In genomic region chr2:149731112-149731511, GRCh38 we compare ENCODE assay signal across 12 cellular contexts.
"Had no signal": no experiment of that assay in that cellular context is flagged by ENCODE, and none has a peak within 500 bp of the region (broad histone marks: within the 10 kb centered on the region; RNA-seq: fewer than 3 reads in every experiment).

No MANE protein-coding gene starts in this region.

- H3K9me3 ChIP-seq: lower lobe of right lung, tibial nerve had no signal

- H3K9ac ChIP-seq: parathyroid adenoma had no signal

- H3K4me1 ChIP-seq: lower lobe of right lung, parathyroid adenoma had no signal

- H3K4me1 Mint-ChIP-seq: activated naive CD4-positive, alpha-beta T cell treated with anti-CD3 and anti-CD28 coated beads, Interleukin-2, amount 10 ng/mL, durations not matched to agents 7 days and 5 days; activated T-helper 17 cell treated with anti-CD3 and anti-CD28 coated beads, Interleukin-2, amount 50 U/mL, for 72 hours; T-cell had no signal

- H3K27me3 ChIP-seq: tibial nerve had no signal

- H3K79me2 ChIP-seq: parathyroid adenoma had no signal

- H3K27me3 Mint-ChIP-seq: activated naive CD4-positive, alpha-beta T cell treated with anti-CD3 and anti-CD28 coated beads, Interleukin-2, amount 10 ng/mL, durations not matched to agents 7 days and 5 days had no signal

- ATAC-seq: activated T-helper 17 cell treated with anti-CD3 and anti-CD28 coated beads, Interleukin-2, amount 50 U/mL, for 72 hours; lower lobe of right lung; T-cell had no signal

- DNase-seq: activated naive CD4-positive, alpha-beta T cell treated with anti-CD3 and anti-CD28 coated beads, Interleukin-2, amount 10 ng/mL, durations not matched to agents 7 days and 5 days; endodermal cell; foreskin fibroblast; lower lobe of right lung; stimulated activated CD4-positive, alpha-beta T cell treated with anti-CD3 and anti-CD28 coated beads, Interleukin-15, amount 100 ng/mL, for 24 hours; stimulated activated CD4-positive, alpha-beta T cell treated with anti-CD3 and anti-CD28 coated beads, Interleukin-4, amount 100 ng/mL, for 24 hours; stimulated activated naive CD4-positive, alpha-beta T cell; T-cell; T-helper 9 cell had no signal

- H3K4me3 Mint-ChIP-seq: activated naive CD4-positive, alpha-beta T cell treated with anti-CD3 and anti-CD28 coated beads, Interleukin-2, amount 10 ng/mL, durations not matched to agents 7 days and 5 days; activated T-helper 17 cell treated with anti-CD3 and anti-CD28 coated beads, Interleukin-2, amount 50 U/mL, for 72 hours; endodermal cell; T-cell had no signal

- H2AFZ ChIP-seq: parathyroid adenoma had no signal

- H3K36me3 Mint-ChIP-seq: activated naive CD4-positive, alpha-beta T cell treated with anti-CD3 and anti-CD28 coated beads, Interleukin-2, amount 10 ng/mL, durations not matched to agents 7 days and 5 days; T-cell had no signal

- H3K4me3 ChIP-seq: lower lobe of right lung, tibial nerve had no signal

- H3K36me3 ChIP-seq: lower lobe of right lung, tibial nerve had no signal

- H3K27ac ChIP-seq: lower lobe of right lung, parathyroid adenoma, tibial nerve had no signal

- H3K9me3 Mint-ChIP-seq: activated naive CD4-positive, alpha-beta T cell treated with anti-CD3 and anti-CD28 coated beads, Interleukin-2, amount 10 ng/mL, durations not matched to agents 7 days and 5 days; activated T-helper 17 cell treated with anti-CD3 and anti-CD28 coated beads, Interleukin-2, amount 50 U/mL, for 72 hours; T-cell had no signal

- H3K27ac Mint-ChIP-seq: activated naive CD4-positive, alpha-beta T cell treated with anti-CD3 and anti-CD28 coated beads, Interleukin-2, amount 10 ng/mL, durations not matched to agents 7 days and 5 days; activated T-helper 17 cell treated with anti-CD3 and anti-CD28 coated beads, Interleukin-2, amount 50 U/mL, for 72 hours; endodermal cell; T-cell had no signal
